ENCODE assay signal across 8 cellular contexts in the genomic region with DNA sequence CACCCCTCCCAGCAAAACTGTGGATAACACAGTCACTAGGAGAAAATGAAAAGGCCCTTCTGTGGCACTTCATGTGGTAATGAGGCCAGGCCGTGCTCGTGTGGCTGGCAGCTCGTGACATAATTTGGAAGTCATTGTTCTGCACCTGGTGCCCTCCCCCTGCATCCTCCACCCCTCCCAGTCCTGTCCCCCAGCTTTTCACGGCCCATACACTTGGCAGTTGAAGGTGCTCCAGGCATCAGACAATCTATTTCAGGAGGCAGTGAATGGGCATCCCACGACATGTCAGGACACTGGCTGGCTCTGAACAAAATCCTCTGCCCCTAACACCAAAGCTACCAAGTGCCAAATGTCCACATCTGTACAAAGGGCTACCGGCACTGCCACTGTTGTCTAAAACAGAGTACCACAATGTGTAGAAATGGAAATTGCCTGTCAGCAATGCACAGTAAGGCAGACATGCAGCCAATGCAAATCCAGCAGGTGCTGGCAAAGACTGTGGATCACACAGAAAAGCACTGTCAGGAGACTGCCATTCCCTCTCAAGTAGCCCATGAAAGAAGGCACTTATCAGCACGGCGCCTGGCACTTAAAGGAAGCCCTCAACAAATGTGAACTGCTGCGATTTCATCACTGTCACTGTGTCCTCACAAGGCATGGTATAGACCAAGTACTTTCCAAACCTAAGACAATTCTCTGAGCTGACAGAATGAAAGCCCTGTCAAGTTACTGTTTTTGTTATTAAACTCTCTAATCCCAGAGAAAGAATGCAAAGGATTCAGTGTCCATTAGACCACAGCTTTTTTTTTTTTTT. TPM values are rescaled to one million over a fixed set of nuclear protein-coding genes. Genes with fewer than 3 reads are reported as not detected.
DNase-seq lines count a peak whose midpoint lies in the region; ATAC-seq and TF ChIP-seq lines count a peak whose summit lies in the region.

No MANE protein-coding gene starts in this region.

- peak; percentile 6 for ATAC-seq in GM21528 (IDR thresholded peaks at IDR 0.05; ENCODE audit: low FRiP score, unreplicated experiment)
- no peak for ATAC-seq in GM18520 (IDR thresholded peaks at IDR 0.05; ENCODE audit: unreplicated experiment)

- no peak overlapping the region for H2AFZ ChIP-seq in osteoblast (ENCODE audit: low read length)

- peaks cover 26% of the 10 kb centered on the region for H3K36me3 ChIP-seq in osteoblast (ENCODE audit: insufficient read depth, low read length)

- H3K4me2 ChIP-seq in osteoblast (ENCODE audit: insufficient read depth, low read length) = peak overlapping the region; percentile 33

- no peaks in the 10 kb centered on the region for H3K27me3 ChIP-seq in osteoblast (ENCODE audit: insufficient read depth, low read length)

- peak overlapping the region; percentile 88 for H3K27ac ChIP-seq in VCaP
- H3K27ac ChIP-seq in osteoblast (ENCODE audit: low read depth, low read length) = peak overlapping the region; percentile 98

- peaks cover 90% of the 10 kb centered on the region for H3K79me2 ChIP-seq in osteoblast (ENCODE audit: insufficient read depth, low read length)

- H3K9me3 ChIP-seq in osteoblast (ENCODE audit: low read depth, low read length) = no peaks in the 10 kb centered on the region

- no peaks in the 10 kb centered on the region for H4K20me1 ChIP-seq in osteoblast (ENCODE audit: insufficient read depth, low read length)

- H3K4me1 ChIP-seq in osteoblast (ENCODE audit: insufficient read depth, low read length) = peaks cover 75% of the 10 kb centered on the region

- H3K4me3 ChIP-seq in fibroblast of the aortic adventitia (ENCODE audit: low read depth, low read length) = peak overlapping the region; percentile 11
- no peak overlapping the region for H3K4me3 ChIP-seq in osteoblast (ENCODE audit: insufficient read depth, low read length)

- DNase-seq in CD1c-positive myeloid dendritic cell (ENCODE audit: extremely low spot score) = peak; percentile 64
- peak in 2 of 3 experiments; percentile 91 to 98 for DNase-seq in NCI-H1417 (lab: John Stamatoyannopoulos, UW)
- DNase-seq in fibroblast of the aortic adventitia (ENCODE audit: low read depth) = no peak
- DNase-seq in osteoblast (ENCODE audit: insufficient read length, low spot score, missing footprints) = no peak
- DNase-seq in activated gamma-delta T cell (lab: John Stamatoyannopoulos, UW) = no peak

- TF ChIP-seq CTCF in VCaP (conservative IDR thresholded peaks at IDR 0.05) = no peak
- TF ChIP-seq CTCF in fibroblast of the aortic adventitia (IDR thresholded peaks at IDR 0.05; ENCODE audit: insufficient read depth, low read length) = no peak
- TF ChIP-seq CTCF in osteoblast (IDR thresholded peaks at IDR 0.05; ENCODE audit: extremely low read depth, low read depth, low read length) = no peak

RNA-seq across cellular contexts. Expression of a gene that starts 39.1 kb away (rescaled TPM):
- total RNA-seq in fibroblast of the aortic adventitia (ENCODE audit: low replicate concordance) = 202 and 234 TPM in 2 replicates
- total RNA-seq in osteoblast = 228 and 261 TPM in 2 replicates

RNA-seq across cellular contexts. Expression of a gene that starts 58.5 kb away (rescaled TPM):
- total RNA-seq in fibroblast of the aortic adventitia (ENCODE audit: low replicate concordance) (0.57 and 1.5 TPM in 2 replicates), osteoblast (1.1 and 1.2 TPM in 2 replicates)

Comparison
In these comparisons a context has a peak if more than half of its experiments do, and no peak if none do; other contexts are left out.
1. DNase-seq: peak in CD1c-positive myeloid dendritic cell (single experiment) and NCI-H1417 (2 of 3); none in fibroblast of the aortic adventitia (single experiment), osteoblast (single experiment) and activated gamma-delta T cell (single experiment).